ENCODE assay signal across 8 cellular contexts in the genomic region with DNA sequence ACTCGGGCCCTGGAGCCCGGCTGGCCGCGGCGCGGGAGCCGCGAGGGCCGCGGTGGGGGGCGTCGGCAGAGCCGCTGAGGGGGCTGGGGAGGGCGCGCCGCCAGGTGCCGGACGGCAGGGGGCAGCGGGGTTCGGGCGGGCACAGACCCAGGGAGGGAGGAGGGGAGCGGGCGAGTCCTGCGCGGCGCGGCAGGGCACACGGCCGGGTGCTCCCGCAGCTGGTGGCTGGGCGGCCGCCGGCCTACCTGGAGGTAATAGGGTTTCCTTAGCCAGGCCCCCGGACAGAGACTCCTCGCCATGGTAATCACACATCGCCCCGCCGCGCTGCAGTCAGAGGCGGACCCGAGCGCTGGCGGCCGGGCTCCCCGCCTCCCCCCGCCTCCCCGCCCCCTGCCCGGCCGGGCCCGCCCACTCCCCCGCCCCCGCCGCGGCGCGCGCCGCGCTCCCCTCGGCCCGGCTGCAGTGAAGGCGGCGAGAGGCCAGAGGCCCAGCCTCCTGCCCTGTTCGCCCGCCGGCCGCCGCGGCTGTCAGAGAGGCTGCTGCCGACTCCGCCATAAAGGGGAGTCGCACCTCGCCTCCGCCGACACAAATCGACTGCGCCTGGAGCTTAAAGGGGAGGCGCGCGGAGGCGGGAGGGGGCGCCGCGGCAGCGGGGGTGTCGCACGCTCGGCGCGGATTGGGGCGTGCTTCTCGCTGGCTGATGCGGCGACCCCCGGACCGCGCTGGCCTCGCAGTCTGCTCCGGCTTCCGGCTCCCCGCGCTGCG. TPM values are rescaled to one million over a fixed set of nuclear protein-coding genes. Genes with fewer than 3 reads are reported as not detected.
DNase-seq lines count a peak whose midpoint lies in the region; ATAC-seq lines count a peak whose summit lies in the region.

TSS of gene DIPK1A (minus strand) at position 332 of the 765 bp plus-strand sequence. CDS start at position 299, 33 bp downstream.

- H3K36me3 ChIP-seq in duodenal mucosa (ENCODE audit: control insufficient read depth in 1 of 2, insufficient read depth in 2 of 2, low read length in 2 of 2): no peaks in the 10 kb centered on the region

- no peaks in the 10 kb centered on the region for H3K9me3 ChIP-seq in duodenal mucosa (ENCODE audit: control insufficient read depth in 1 of 2, low read length in 2 of 2)

- H3K4me3 ChIP-seq in duodenal mucosa (ENCODE audit: low read depth in 1 of 2, low read length in 2 of 2): peak within 1 kb of the TSS; percentile 75 to 89

- peak within 1 kb of the TSS; percentile 94 for H3K27ac ChIP-seq in duodenal mucosa (ENCODE audit: low read depth, low read length)

- peak within 1 kb of the TSS; percentile 70 to 90 for H3K9ac ChIP-seq in duodenal mucosa (ENCODE audit: low read depth in 1 of 2, low read length in 2 of 2)

- ATAC-seq in GM18868 (IDR thresholded peaks at IDR 0.05; ENCODE audit: unreplicated experiment) (peak; percentile 38), HG03108 (IDR thresholded peaks at IDR 0.05; ENCODE audit: unreplicated experiment) (peak; percentile 32)

- DNase-seq in AG08395 (ENCODE audit: low spot score) (peak; percentile 89), NCI-H524 (lab: John Stamatoyannopoulos, UW) (peak; percentile 38 to 79), lung microvascular endothelial cell (ENCODE audit: low read depth in 2 of 2) (peak; percentile 62 to 67)
- peak; percentile 66 to 71 for DNase-seq in activated CD4-positive, alpha-beta T cell treated with anti-CD3 and anti-CD28 coated beads, Interleukin-2, amount 50 U/mL, for 48 hours
- DNase-seq in stimulated activated CD4-positive, alpha-beta T cell treated with anti-CD3 and anti-CD28 coated beads, TNF-alpha, amount 100 ng/mL, for 48 hours (ENCODE audit: low read depth in 3 of 3): peak; percentile 34 to 55 (median 52)

- peaks cover 9 to 27% of the 10 kb centered on the region in 2 donors for H3K4me1 ChIP-seq in duodenal mucosa (ENCODE audit: control insufficient read depth in 1 of 2, insufficient read depth in 2 of 2, low read length in 2 of 2)

- no peaks in the 10 kb centered on the region for H3K27me3 ChIP-seq in duodenal mucosa (ENCODE audit: control insufficient read depth in 1 of 2, insufficient read depth in 2 of 2, low read length in 2 of 2)

RNA-seq across cellular contexts. Expression of gene DIPK1A, which starts in this region (rescaled TPM):
- total RNA-seq in lung microvascular endothelial cell: 0.20 and 0.22 TPM in 2 replicates

Comparison
In these comparisons a context has a peak if more than half of its experiments do, and no peak if none do; other contexts are left out.
1. Peak in every context shown above with its lines: DNase-seq, ATAC-seq, H3K4me3 ChIP-seq and H3K27ac ChIP-seq.
2. Peak in DNase-seq in lung microvascular endothelial cell; RNA of the gene not detected or under 1 TPM.